In the genomic region with DNA sequence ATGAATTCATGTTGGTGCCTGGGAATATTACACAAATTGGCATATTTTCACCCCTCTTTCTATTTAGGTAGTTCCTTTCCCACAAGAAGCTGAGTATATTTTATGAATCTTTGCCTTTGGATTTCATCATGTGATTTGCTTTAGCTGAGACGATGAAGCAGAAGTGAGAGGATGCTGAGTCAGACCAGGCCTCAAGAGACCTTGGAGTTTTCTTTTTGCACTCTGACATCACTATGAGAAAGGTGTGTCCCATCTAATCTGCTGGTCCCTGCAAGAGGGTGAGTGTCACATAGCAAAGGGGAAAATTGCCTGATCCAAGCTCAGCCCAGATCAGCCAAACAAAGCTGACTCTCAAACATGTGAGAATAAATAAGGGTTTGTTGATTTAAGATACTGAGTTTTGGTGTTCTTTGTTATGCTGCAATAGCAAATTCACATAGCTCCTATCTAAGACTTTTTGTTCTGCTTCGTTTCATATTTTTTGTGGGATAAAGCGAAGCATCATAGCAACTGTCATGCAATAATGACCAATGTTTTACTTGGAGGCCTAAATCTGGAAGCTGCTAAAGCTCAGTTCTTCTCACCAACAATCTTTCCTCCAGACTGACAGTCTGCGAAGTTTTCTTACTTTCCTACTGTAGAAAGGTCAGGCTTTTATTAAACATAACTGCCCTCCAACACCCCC, we compare ENCODE assay signal across 13 cellular contexts.
DNase-seq lines count a peak whose midpoint lies in the region; ATAC-seq and TF ChIP-seq lines count a peak whose summit lies in the region.
"Had no signal": no experiment of that assay in that cellular context is flagged by ENCODE, and none has a peak within 500 bp of the region (broad histone marks: within the 10 kb centered on the region; RNA-seq: fewer than 3 reads in every experiment).

No MANE protein-coding gene starts in this region.

- DNase-seq in brain microvascular endothelial cell, result peak; percentile 77
- peak; percentile 22 for DNase-seq in pons (ENCODE audit: low spot score)
- DNase-seq in NCI-H446 treated with DMSO at 0.1 percent for 48 hours (lab: John Stamatoyannopoulos, UW), result no peak
- DNase-seq in NCI-H1694 treated with DMSO at 0.1 percent for 48 hours (lab: John Stamatoyannopoulos, UW), result no peak
- DNase-seq in UCSD-AML1 (lab: John Stamatoyannopoulos, UW; ENCODE audit: unreplicated experiment), result no peak
- DNase-seq: activated T-cell treated with anti-CD3 and anti-CD28 coated beads, Interleukin-2, amount 50 U/mL, for 4 hours; naive thymus-derived CD4-positive, alpha-beta T cell; NCI-H774; stimulated activated CD4-positive, alpha-beta T cell treated with anti-CD3 and anti-CD28 coated beads, Interleukin-4, amount 100 ng/mL, for 24 hours; T-helper 17 cell had no signal

- in situ Hi-C loops in brain microvascular endothelial cell (cut with HindIII; ENCODE audit: low pct_ligation_motif_present, low sequenced_read_pairs), result no loop called here

- ATAC-seq in GM21423 (IDR thresholded peaks at IDR 0.05; ENCODE audit: unreplicated experiment) (peak; percentile 53), HG03159 (IDR thresholded peaks at IDR 0.05; ENCODE audit: unreplicated experiment) (peak; percentile 76)
- ATAC-seq: activated T-cell treated with anti-CD3 and anti-CD28 coated beads, Interleukin-2, amount 50 U/mL, for 4 hours; naive thymus-derived CD4-positive, alpha-beta T cell; T-helper 17 cell had no signal

- H3K27ac ChIP-seq in brain microvascular endothelial cell, result peak overlapping the region; percentile 28
- H3K27ac ChIP-seq: coronary artery had no signal

- TF ChIP-seq CTCF in brain microvascular endothelial cell (IDR thresholded peaks at IDR 0.05; ENCODE audit: low read depth, low read length, missing control alignments), result no peak

- H3K36me3 ChIP-seq in brain microvascular endothelial cell (replicated peaks), result no peaks in the 10 kb centered on the region

- no peak overlapping the region for H3K4me3 ChIP-seq in brain microvascular endothelial cell (ENCODE audit: low read depth, low read length)
- H3K4me3 ChIP-seq: coronary artery had no signal

- no peaks in the 10 kb centered on the region for H3K27me3 ChIP-seq in brain microvascular endothelial cell (replicated peaks)

Comparison
In these comparisons a context has a peak if more than half of its experiments do, and no peak if none do; other contexts are left out.
1. DNase-seq: peak in brain microvascular endothelial cell (single experiment) and pons (single experiment); none in NCI-H446 treated with DMSO at 0.1 percent for 48 hours (single experiment), NCI-H1694 treated with DMSO at 0.1 percent for 48 hours (single experiment) and UCSD-AML1 (single experiment).